In the genomic region with DNA sequence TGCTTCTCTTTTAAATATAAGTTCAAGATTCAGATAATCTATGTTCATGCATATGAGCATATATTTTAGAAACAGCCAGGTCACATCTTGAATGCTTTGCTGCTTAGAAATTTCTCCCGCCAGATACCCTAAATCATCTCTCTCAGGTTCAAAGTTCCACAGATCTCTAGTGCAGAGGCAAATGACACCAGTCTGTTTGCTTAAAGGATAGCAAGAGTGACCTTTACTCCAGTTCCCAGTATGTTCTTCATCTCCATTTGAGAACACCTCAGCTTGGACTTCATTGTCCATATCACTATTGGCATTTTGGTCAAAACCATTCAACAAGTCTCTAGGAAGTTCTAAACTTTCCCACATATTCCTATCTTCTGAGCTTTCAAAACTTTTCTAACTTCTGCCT, we compare ENCODE assay signal across 1 cellular context. TPM values are rescaled to one million over a fixed set of nuclear protein-coding genes. Genes with fewer than 3 reads are reported as not detected.
"Had no signal": no experiment of that assay in that cellular context is flagged by ENCODE, and none has a peak within 500 bp of the region (broad histone marks: within the 10 kb centered on the region; RNA-seq: fewer than 3 reads in every experiment).

No MANE protein-coding gene starts in this region.

RNA-seq across cellular contexts. Expression of gene PTPRC, which starts 37.5 kb away (rescaled TPM):
- total RNA-seq: lung microvascular endothelial cell had no signal
